Comparison of ENCODE assay signal across 12 cellular contexts in genomic region chr11:48043998-48044512, GRCh38.
A peak's percentile ranks its signal among the peaks of the same experiment; 100 is the strongest.
DNase-seq lines count a peak whose midpoint lies in the region; ATAC-seq and TF ChIP-seq lines count a peak whose summit lies in the region.
"Had no signal": no experiment of that assay in that cellular context is flagged by ENCODE, and none has a peak within 500 bp of the region (broad histone marks: within the 10 kb centered on the region; RNA-seq: fewer than 3 reads in every experiment).

No MANE protein-coding gene starts in this region.

- H3K36me3 Mint-ChIP-seq in CD4-positive, alpha-beta T cell (ENCODE audit: low read depth) = no peaks in the 10 kb centered on the region
- peaks cover 32% of the 10 kb centered on the region for H3K36me3 Mint-ChIP-seq in activated T-helper 17 cell treated with anti-CD3 and anti-CD28 coated beads, Interleukin-2, amount 50 U/mL, for 72 hours (ENCODE audit: low read depth)
- no peaks in the 10 kb centered on the region for H3K36me3 Mint-ChIP-seq in progenitor cell of endocrine pancreas (ENCODE audit: insufficient read depth)

- peaks cover 77% of the 10 kb centered on the region for H3K4me1 Mint-ChIP-seq in CD4-positive, alpha-beta T cell (ENCODE audit: low read depth)
- peaks cover 20% of the 10 kb centered on the region for H3K4me1 Mint-ChIP-seq in activated T-helper 17 cell treated with anti-CD3 and anti-CD28 coated beads, Interleukin-2, amount 50 U/mL, for 72 hours
- peaks cover 19% of the 10 kb centered on the region for H3K4me1 Mint-ChIP-seq in progenitor cell of endocrine pancreas (ENCODE audit: low read depth)

- H3K9me3 ChIP-seq in CD4-positive, alpha-beta T cell (ENCODE audit: control insufficient read depth, low read length) = no peaks in the 10 kb centered on the region

- H3K27ac Mint-ChIP-seq in CD4-positive, alpha-beta T cell = peak overlapping the region; percentile 84
- peak overlapping the region; percentile 75 for H3K27ac Mint-ChIP-seq in activated T-helper 17 cell treated with anti-CD3 and anti-CD28 coated beads, Interleukin-2, amount 50 U/mL, for 72 hours
- H3K27ac Mint-ChIP-seq in progenitor cell of endocrine pancreas = peak overlapping the region; percentile 4

- H3K27me3 Mint-ChIP-seq in CD4-positive, alpha-beta T cell = no peaks in the 10 kb centered on the region
- H3K27me3 Mint-ChIP-seq in activated T-helper 17 cell treated with anti-CD3 and anti-CD28 coated beads, Interleukin-2, amount 50 U/mL, for 72 hours = no peaks in the 10 kb centered on the region
- no peaks in the 10 kb centered on the region for H3K27me3 Mint-ChIP-seq in progenitor cell of endocrine pancreas

- POLR2A ChIA-PET in CD4-positive, alpha-beta T cell (lab: Charles Lee) = interaction anchor here (0.6 to 3.5 kb wide), 7 partner anchors 12 to 109 kb away, joined by 3 to 28 read pairs (median 4); no protein-coding TSS in a partner anchor

- H3K27me3 ChIP-seq in CD4-positive, alpha-beta T cell (ENCODE audit: control insufficient read depth, insufficient read depth, low read length) = no peaks in the 10 kb centered on the region

- H3K9me3 Mint-ChIP-seq in CD4-positive, alpha-beta T cell = no peaks in the 10 kb centered on the region
- no peaks in the 10 kb centered on the region for H3K9me3 Mint-ChIP-seq in activated T-helper 17 cell treated with anti-CD3 and anti-CD28 coated beads, Interleukin-2, amount 50 U/mL, for 72 hours
- no peaks in the 10 kb centered on the region for H3K9me3 Mint-ChIP-seq in progenitor cell of endocrine pancreas (ENCODE audit: low read depth)

- intact Hi-C loops in CD4-positive, alpha-beta T cell (cut with DNase I, micrococcal nuclease) = no loop called here

- no peak for TF ChIP-seq CTCF in CD4-positive, alpha-beta T cell (IDR thresholded peaks at IDR 0.05)
- TF ChIP-seq CTCF in progenitor cell of endocrine pancreas (IDR thresholded peaks at IDR 0.05; ENCODE audit: unreplicated experiment) = no peak

- CTCF ChIA-PET in CD4-positive, alpha-beta T cell (lab: Charles Lee) = interaction anchor here (1.7 kb wide), 1 partner anchor 109 kb away, joined by 6 read pairs; no protein-coding TSS in a partner anchor

- H3K4me3 Mint-ChIP-seq in CD4-positive, alpha-beta T cell = peak overlapping the region; percentile 52
- peak overlapping the region; percentile 38 for H3K4me3 Mint-ChIP-seq in activated T-helper 17 cell treated with anti-CD3 and anti-CD28 coated beads, Interleukin-2, amount 50 U/mL, for 72 hours
- no peak overlapping the region for H3K4me3 Mint-ChIP-seq in progenitor cell of endocrine pancreas (ENCODE audit: low read depth)

- H3K27ac ChIP-seq in CD4-positive, alpha-beta T cell (ENCODE audit: low read depth, low read length) = no peak overlapping the region

- no peak for ATAC-seq in CD4-positive, alpha-beta T cell (ENCODE audit: poor library complexity)
- ATAC-seq in GM18909 (IDR thresholded peaks at IDR 0.05; ENCODE audit: poor library complexity, unreplicated experiment) = peak; percentile 10
- ATAC-seq in activated T-helper 17 cell treated with anti-CD3 and anti-CD28 coated beads, Interleukin-2, amount 50 U/mL, for 72 hours (replicated peaks) = no peak
- ATAC-seq in GM21423 (IDR thresholded peaks at IDR 0.05; ENCODE audit: unreplicated experiment) = no peak
- ATAC-seq in HG02610 (IDR thresholded peaks at IDR 0.05; ENCODE audit: unreplicated experiment) = no peak

- no peak for DNase-seq in CD4-positive, alpha-beta T cell
- no peak for DNase-seq in progenitor cell of endocrine pancreas (ENCODE audit: low spot score, unreplicated experiment)
- DNase-seq in OCI-M2 (lab: John Stamatoyannopoulos, UW; ENCODE audit: unreplicated experiment) = no peak
- DNase-seq: central memory CD4-positive, alpha-beta T cell; erythroblast; NCI-H1105; NCI-H524 treated with DMSO at 0.1 percent for 48 hours; stimulated activated CD4-positive, alpha-beta T cell treated with anti-CD3 and anti-CD28 coated beads, Interleukin-2, amount 100 ng/mL, for 24 hours had no signal

Comparison
In these comparisons a context has a peak if more than half of its experiments do, and no peak if none do; other contexts are left out.
1. H3K27ac Mint-ChIP-seq: peak in every context shown above with its lines; median percentile 84 in CD4-positive, alpha-beta T cell; 75 in activated T-helper 17 cell treated with anti-CD3 and anti-CD28 coated beads, Interleukin-2, amount 50 U/mL, for 72 hours; 4 in progenitor cell of endocrine pancreas.